In the genomic region with DNA sequence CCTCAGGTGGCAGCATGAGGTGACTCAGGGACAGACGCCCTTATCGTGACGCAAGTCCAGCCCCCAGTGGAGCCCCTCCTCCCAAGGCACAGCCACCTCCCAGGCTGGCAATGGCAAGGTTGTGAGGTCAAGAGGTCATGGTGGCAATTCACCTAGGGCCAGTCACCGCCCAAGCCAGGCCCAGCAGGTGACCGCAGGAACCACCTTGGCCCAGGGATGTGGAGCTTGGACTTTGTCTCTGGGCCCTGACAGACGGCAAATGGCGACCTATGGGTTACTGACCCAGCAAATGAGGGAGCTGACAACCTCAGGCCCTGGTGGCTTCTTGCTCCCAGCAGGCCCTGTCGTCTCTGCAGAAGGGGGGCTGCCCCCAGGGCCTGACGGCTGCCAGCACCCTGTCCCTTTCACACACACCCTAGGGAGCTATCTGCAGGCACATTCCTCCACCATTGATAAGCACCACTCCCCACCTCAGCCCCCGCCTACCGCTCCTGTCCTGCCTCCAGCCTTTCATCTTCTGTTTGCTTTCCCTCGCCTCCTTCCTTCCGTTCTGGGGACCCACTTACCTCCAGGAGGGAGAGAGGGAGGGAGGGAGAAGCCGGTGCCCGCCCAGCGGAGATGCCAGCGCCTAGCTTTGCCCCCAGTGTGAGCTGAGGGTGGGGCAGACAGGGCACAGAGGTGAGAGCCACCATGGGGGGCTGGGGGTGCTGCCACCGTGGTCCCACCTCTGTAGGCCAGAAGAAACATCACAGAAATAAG, we compare ENCODE assay signal across 2 cellular contexts.
TF ChIP-seq lines count a peak whose summit lies in the region.

No MANE protein-coding gene starts in this region.

TF ChIP-seq in SK-N-SH, 30 proteins besides CTCF, POLR2A, EP300 and RAD21:
- TF ChIP-seq GATA2 (CRISPR knock-in tag; IDR thresholded peaks at IDR 0.05), result no peak

TF ChIP-seq in SK-N-SH treated with all-trans-retinoic acid at 6 μM for 48 hours, 23 proteins besides CTCF, POLR2A, EP300 and RAD21:
- no peak for TF ChIP-seq ZNF70 (CRISPR knock-in tag; IDR thresholded peaks at IDR 0.05)
- TF ChIP-seq ZC3H10 (CRISPR knock-in tag; IDR thresholded peaks at IDR 0.05), result no peak
- TF ChIP-seq CSDC2 (CRISPR knock-in tag; IDR thresholded peaks at IDR 0.05), result no peak
- TF ChIP-seq TCF4 (CRISPR knock-in tag; IDR thresholded peaks at IDR 0.05; ENCODE audit: borderline replicate concordance), result no peak
- TF ChIP-seq ARNTL (CRISPR knock-in tag; IDR thresholded peaks at IDR 0.05; ENCODE audit: borderline replicate concordance, low read depth), result no peak
- no peak for TF ChIP-seq RARB (CRISPR knock-in tag; IDR thresholded peaks at IDR 0.05)
- TF ChIP-seq, protein P1, sequence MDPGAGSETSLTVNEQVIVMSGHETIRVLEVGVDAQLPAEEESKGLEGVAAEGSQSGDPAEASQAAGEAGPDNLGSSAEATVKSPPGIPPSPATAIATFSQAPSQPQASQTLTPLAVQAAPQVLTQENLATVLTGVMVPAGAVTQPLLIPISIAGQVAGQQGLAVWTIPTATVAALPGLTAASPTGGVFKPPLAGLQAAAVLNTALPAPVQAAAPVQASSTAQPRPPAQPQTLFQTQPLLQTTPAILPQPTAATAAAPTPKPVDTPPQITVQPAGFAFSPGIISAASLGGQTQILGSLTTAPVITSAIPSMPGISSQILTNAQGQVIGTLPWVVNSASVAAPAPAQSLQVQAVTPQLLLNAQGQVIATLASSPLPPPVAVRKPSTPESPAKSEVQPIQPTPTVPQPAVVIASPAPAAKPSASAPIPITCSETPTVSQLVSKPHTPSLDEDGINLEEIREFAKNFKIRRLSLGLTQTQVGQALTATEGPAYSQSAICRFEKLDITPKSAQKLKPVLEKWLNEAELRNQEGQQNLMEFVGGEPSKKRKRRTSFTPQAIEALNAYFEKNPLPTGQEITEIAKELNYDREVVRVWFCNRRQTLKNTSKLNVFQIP (CRISPR knock-in tag; IDR thresholded peaks at IDR 0.05; ENCODE audit: borderline replicate concordance, low read depth), result no peak
- TF ChIP-seq, protein P2, sequence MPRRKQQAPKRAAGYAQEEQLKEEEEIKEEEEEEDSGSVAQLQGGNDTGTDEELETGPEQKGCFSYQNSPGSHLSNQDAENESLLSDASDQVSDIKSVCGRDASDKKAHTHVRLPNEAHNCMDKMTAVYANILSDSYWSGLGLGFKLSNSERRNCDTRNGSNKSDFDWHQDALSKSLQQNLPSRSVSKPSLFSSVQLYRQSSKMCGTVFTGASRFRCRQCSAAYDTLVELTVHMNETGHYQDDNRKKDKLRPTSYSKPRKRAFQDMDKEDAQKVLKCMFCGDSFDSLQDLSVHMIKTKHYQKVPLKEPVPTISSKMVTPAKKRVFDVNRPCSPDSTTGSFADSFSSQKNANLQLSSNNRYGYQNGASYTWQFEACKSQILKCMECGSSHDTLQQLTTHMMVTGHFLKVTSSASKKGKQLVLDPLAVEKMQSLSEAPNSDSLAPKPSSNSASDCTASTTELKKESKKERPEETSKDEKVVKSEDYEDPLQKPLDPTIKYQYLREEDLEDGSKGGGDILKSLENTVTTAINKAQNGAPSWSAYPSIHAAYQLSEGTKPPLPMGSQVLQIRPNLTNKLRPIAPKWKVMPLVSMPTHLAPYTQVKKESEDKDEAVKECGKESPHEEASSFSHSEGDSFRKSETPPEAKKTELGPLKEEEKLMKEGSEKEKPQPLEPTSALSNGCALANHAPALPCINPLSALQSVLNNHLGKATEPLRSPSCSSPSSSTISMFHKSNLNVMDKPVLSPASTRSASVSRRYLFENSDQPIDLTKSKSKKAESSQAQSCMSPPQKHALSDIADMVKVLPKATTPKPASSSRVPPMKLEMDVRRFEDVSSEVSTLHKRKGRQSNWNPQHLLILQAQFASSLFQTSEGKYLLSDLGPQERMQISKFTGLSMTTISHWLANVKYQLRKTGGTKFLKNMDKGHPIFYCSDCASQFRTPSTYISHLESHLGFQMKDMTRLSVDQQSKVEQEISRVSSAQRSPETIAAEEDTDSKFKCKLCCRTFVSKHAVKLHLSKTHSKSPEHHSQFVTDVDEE (CRISPR knock-in tag; IDR thresholded peaks at IDR 0.05), result no peak
- TF ChIP-seq PPARA (CRISPR knock-in tag; IDR thresholded peaks at IDR 0.05; ENCODE audit: borderline replicate concordance), result no peak
- TF ChIP-seq ZNF8 (CRISPR knock-in tag; IDR thresholded peaks at IDR 0.05), result no peak
- TF ChIP-seq ZFP30 (CRISPR knock-in tag; IDR thresholded peaks at IDR 0.05), result no peak
- TF ChIP-seq ESRRG (CRISPR knock-in tag; IDR thresholded peaks at IDR 0.05), result no peak
- no peak for TF ChIP-seq GLIS3 (CRISPR knock-in tag; IDR thresholded peaks at IDR 0.05)
